In genomic region chr11:72433455-72434061, GRCh38 we compare ENCODE assay signal across 8 cellular contexts. TPM values are rescaled to one million over a fixed set of nuclear protein-coding genes. Genes with fewer than 3 reads are reported as not detected.
DNase-seq lines count a peak whose midpoint lies in the region; ATAC-seq lines count a peak whose summit lies in the region.

No MANE protein-coding gene starts in this region.

- H3K36me3 Mint-ChIP-seq in activated naive CD4-positive, alpha-beta T cell treated with anti-CD3 and anti-CD28 coated beads for 36 hours (ENCODE audit: low read depth), result peaks cover 4% of the 10 kb centered on the region
- peaks cover 4% of the 10 kb centered on the region for H3K36me3 Mint-ChIP-seq in activated CD4-positive, alpha-beta memory T cell treated with anti-CD3 and anti-CD28 coated beads for 36 hours

- H3K27ac Mint-ChIP-seq in activated naive CD4-positive, alpha-beta T cell treated with anti-CD3 and anti-CD28 coated beads for 36 hours, result peak overlapping the region; percentile 88
- peak overlapping the region; percentile 86 for H3K27ac Mint-ChIP-seq in activated CD4-positive, alpha-beta memory T cell treated with anti-CD3 and anti-CD28 coated beads for 36 hours

- H3K36me3 ChIP-seq in iPS-15b (ENCODE audit: control insufficient read depth, insufficient read depth, low read length) (no peaks in the 10 kb centered on the region), subcutaneous abdominal adipose tissue (ENCODE audit: control insufficient read depth in 5 of 5, insufficient read depth in 5 of 5, low read length in 5 of 5) (peaks cover 0 to 17% (median 15%) of the 10 kb centered on the region in 5 donors)

- H3K27me3 Mint-ChIP-seq in activated naive CD4-positive, alpha-beta T cell treated with anti-CD3 and anti-CD28 coated beads for 36 hours (ENCODE audit: low read depth), result no peaks in the 10 kb centered on the region
- no peaks in the 10 kb centered on the region for H3K27me3 Mint-ChIP-seq in activated CD4-positive, alpha-beta memory T cell treated with anti-CD3 and anti-CD28 coated beads for 36 hours

- peak overlapping the region; percentile 90 for H3K27ac ChIP-seq in subcutaneous abdominal adipose tissue (ENCODE audit: low read depth, low read length)

- ATAC-seq in GM18873 (IDR thresholded peaks at IDR 0.05; ENCODE audit: low FRiP score, unreplicated experiment) (no peak), GM19395 (IDR thresholded peaks at IDR 0.05; ENCODE audit: unreplicated experiment) (no peak)

- H3K4me3 ChIP-seq in iPS-15b (ENCODE audit: low read depth, low read length) (peak overlapping the region; percentile 90), subcutaneous abdominal adipose tissue (ENCODE audit: low read depth in 1 of 5, low read length in 5 of 5) (peak overlapping the region; percentile 78 to 92 (median 84))

- H3K9ac ChIP-seq in iPS-15b (ENCODE audit: low read depth, low read length) (no peak overlapping the region), subcutaneous abdominal adipose tissue (ENCODE audit: low read length in 5 of 5) (peak overlapping the region in 4 of 5 donors; percentile 91 to 96 (median 94))

- H3K9me3 ChIP-seq in iPS-15b (ENCODE audit: control insufficient read depth, insufficient read depth, low read length) (no peaks in the 10 kb centered on the region), subcutaneous abdominal adipose tissue (ENCODE audit: control insufficient read depth in 5 of 5, low read length in 5 of 5) (no peaks in the 10 kb centered on the region)

- no peaks in the 10 kb centered on the region for H3K9me3 Mint-ChIP-seq in activated naive CD4-positive, alpha-beta T cell treated with anti-CD3 and anti-CD28 coated beads for 36 hours
- H3K9me3 Mint-ChIP-seq in activated CD4-positive, alpha-beta memory T cell treated with anti-CD3 and anti-CD28 coated beads for 36 hours, result no peaks in the 10 kb centered on the region

- H3K27me3 ChIP-seq in iPS-15b (ENCODE audit: control insufficient read depth, insufficient read depth, low read length) (no peaks in the 10 kb centered on the region), subcutaneous abdominal adipose tissue (ENCODE audit: control insufficient read depth in 5 of 5, insufficient read depth in 4 of 5, low read length in 5 of 5) (no peaks in the 10 kb centered on the region)

- CTCF ChIA-PET in activated naive CD4-positive, alpha-beta T cell treated with anti-CD3 and anti-CD28 coated beads for 36 hours (lab: Charles Lee), result interaction anchor here (0.5 to 6.4 kb wide), 8 partner anchors 9 to 702 kb away, joined by 3 to 58 read pairs (median 4); no protein-coding TSS in a partner anchor
- CTCF ChIA-PET in activated CD4-positive, alpha-beta memory T cell treated with anti-CD3 and anti-CD28 coated beads for 36 hours (lab: Charles Lee), result interaction anchor here (0.7 to 6.2 kb wide), 18 partner anchors 11 to 904 kb away, joined by 3 to 73 read pairs (median 4); no protein-coding TSS in a partner anchor

- no peak for DNase-seq in activated naive CD4-positive, alpha-beta T cell treated with anti-CD3 and anti-CD28 coated beads for 36 hours
- no peak for DNase-seq in activated naive CD4-positive, alpha-beta T cell treated with anti-CD3 and anti-CD28 coated beads, Interleukin-2, amount 50 U/mL, for 16 hours
- no peak for DNase-seq in activated CD4-positive, alpha-beta memory T cell treated with anti-CD3 and anti-CD28 coated beads for 36 hours
- no peak for DNase-seq in putamen (ENCODE audit: low spot score)

- H3K4me1 ChIP-seq in iPS-15b (ENCODE audit: control insufficient read depth, insufficient read depth, low read length) (no peaks in the 10 kb centered on the region), subcutaneous abdominal adipose tissue (ENCODE audit: control insufficient read depth in 5 of 5, insufficient read depth in 5 of 5, low read length in 5 of 5) (peaks cover 4 to 25% (median 21%) of the 10 kb centered on the region in 5 donors)

- peaks cover 30% of the 10 kb centered on the region for H3K4me1 Mint-ChIP-seq in activated naive CD4-positive, alpha-beta T cell treated with anti-CD3 and anti-CD28 coated beads for 36 hours (ENCODE audit: low read depth)
- peaks cover 30% of the 10 kb centered on the region for H3K4me1 Mint-ChIP-seq in activated CD4-positive, alpha-beta memory T cell treated with anti-CD3 and anti-CD28 coated beads for 36 hours (ENCODE audit: low read depth)

- H3K4me3 Mint-ChIP-seq in activated naive CD4-positive, alpha-beta T cell treated with anti-CD3 and anti-CD28 coated beads for 36 hours, result peak overlapping the region; percentile 86
- peak overlapping the region; percentile 92 for H3K4me3 Mint-ChIP-seq in activated CD4-positive, alpha-beta memory T cell treated with anti-CD3 and anti-CD28 coated beads for 36 hours

- intact Hi-C loops in activated naive CD4-positive, alpha-beta T cell treated with anti-CD3 and anti-CD28 coated beads for 36 hours (cut with micrococcal nuclease), result loop anchor here (1.0 to 10.0 kb wide), 11 partner anchors 19 to 521 kb away; partner anchors contain the start of genes ANAPC15, LRRC51, NUMA1 and PHOX2A
- intact Hi-C loops in activated CD4-positive, alpha-beta memory T cell treated with anti-CD3 and anti-CD28 coated beads for 36 hours (cut with micrococcal nuclease), result loop anchor here (1.0 to 5.0 kb wide), 6 partner anchors 106 to 505 kb away; partner anchors contain the start of genes ANAPC15 and XNDC1N

- POLR2A ChIA-PET in activated CD4-positive, alpha-beta memory T cell treated with anti-CD3 and anti-CD28 coated beads for 36 hours (lab: Charles Lee), result no interaction called here

RNA-seq across cellular contexts. Expression of gene CLPB, which starts 0.8 kb away (rescaled TPM):
- total RNA-seq in activated naive CD4-positive, alpha-beta T cell treated with anti-CD3 and anti-CD28 coated beads for 36 hours, result 10 to 100 TPM; 42.4 to 47.3 TPM
- 10 to 100 TPM; 30.3 to 34.8 TPM for total RNA-seq in activated CD4-positive, alpha-beta memory T cell treated with anti-CD3 and anti-CD28 coated beads for 36 hours
